9 cellular contexts compared by ENCODE assay signal in genomic region chr2:191150451-191151314, GRCh38. TPM values are rescaled to one million over a fixed set of nuclear protein-coding genes. Genes with fewer than 3 reads are reported as not detected.
DNase-seq lines count a peak whose midpoint lies in the region; ATAC-seq and TF ChIP-seq lines count a peak whose summit lies in the region.
"Had no signal": no experiment of that assay in that cellular context is flagged by ENCODE, and none has a peak within 500 bp of the region (broad histone marks: within the 10 kb centered on the region; RNA-seq: fewer than 3 reads in every experiment).

A gene with protein sequence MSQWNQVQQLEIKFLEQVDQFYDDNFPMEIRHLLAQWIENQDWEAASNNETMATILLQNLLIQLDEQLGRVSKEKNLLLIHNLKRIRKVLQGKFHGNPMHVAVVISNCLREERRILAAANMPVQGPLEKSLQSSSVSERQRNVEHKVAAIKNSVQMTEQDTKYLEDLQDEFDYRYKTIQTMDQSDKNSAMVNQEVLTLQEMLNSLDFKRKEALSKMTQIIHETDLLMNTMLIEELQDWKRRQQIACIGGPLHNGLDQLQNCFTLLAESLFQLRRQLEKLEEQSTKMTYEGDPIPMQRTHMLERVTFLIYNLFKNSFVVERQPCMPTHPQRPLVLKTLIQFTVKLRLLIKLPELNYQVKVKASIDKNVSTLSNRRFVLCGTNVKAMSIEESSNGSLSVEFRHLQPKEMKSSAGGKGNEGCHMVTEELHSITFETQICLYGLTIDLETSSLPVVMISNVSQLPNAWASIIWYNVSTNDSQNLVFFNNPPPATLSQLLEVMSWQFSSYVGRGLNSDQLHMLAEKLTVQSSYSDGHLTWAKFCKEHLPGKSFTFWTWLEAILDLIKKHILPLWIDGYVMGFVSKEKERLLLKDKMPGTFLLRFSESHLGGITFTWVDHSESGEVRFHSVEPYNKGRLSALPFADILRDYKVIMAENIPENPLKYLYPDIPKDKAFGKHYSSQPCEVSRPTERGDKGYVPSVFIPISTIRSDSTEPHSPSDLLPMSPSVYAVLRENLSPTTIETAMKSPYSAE (minus strand): TSS chr2:191150994. CDS start chr2:191148203, 2,791 bp downstream.

- no peaks in the 10 kb centered on the region for H3K79me2 ChIP-seq in mammary epithelial cell (ENCODE audit: insufficient read depth, low read length)

- H3K9ac ChIP-seq in mammary epithelial cell (ENCODE audit: insufficient read depth, low read length) = peak within 1 kb of the TSS; percentile 25

- H3K36me3 Mint-ChIP-seq in CD4-positive, alpha-beta memory T cell = peaks cover 22 to 32% of the 10 kb centered on the region in 2 donors

- in situ Hi-C loops in mammary epithelial cell (cut with MboI; ENCODE audit: low sequenced_read_pairs in 2 of 2) = loop anchor here (5.0 to 25.0 kb wide), 2 partner anchors 98 to 362 kb away; no protein-coding TSS in a partner anchor

- CTCF ChIA-PET in CD4-positive, alpha-beta memory T cell (lab: Charles Lee; ENCODE audit: partially characterized antibody) = interaction anchor here (0.7 to 11.1 kb wide), 16 partner anchors 9 to 300 kb away, joined by 3 to 135 read pairs (median 4); no protein-coding TSS in a partner anchor
- CTCF ChIA-PET in mammary epithelial cell (lab: Charles Lee; ENCODE audit: low non-redundant PET) = interaction anchor here (0.8 kb wide), 1 partner anchor 297 kb away, joined by 4 read pairs; no protein-coding TSS in a partner anchor

- H3K4me2 ChIP-seq in mammary epithelial cell (ENCODE audit: insufficient read depth, low read depth, low read length) = peak within 1 kb of the TSS; percentile 98

- H4K20me1 ChIP-seq in mammary epithelial cell (ENCODE audit: insufficient read depth, low read length) = no peaks in the 10 kb centered on the region

- peak; percentile 68 for ATAC-seq in GM19467 (IDR thresholded peaks at IDR 0.05; ENCODE audit: unreplicated experiment)
- peak; percentile 90 for ATAC-seq in left lung

- peak; percentile 87 to 95 (median 89) for DNase-seq in CD4-positive, alpha-beta memory T cell
- peak; percentile 69 for DNase-seq in HK-2 (ENCODE audit: unreplicated experiment)
- peak; percentile 64 for DNase-seq in mammary epithelial cell
- peak; percentile 77 to 89 for DNase-seq in left lung
- DNase-seq in stimulated activated CD4-positive, alpha-beta T cell treated with anti-CD3 and anti-CD28 coated beads, Interleukin-4, amount 100 ng/mL, for 48 hours (ENCODE audit: low read depth in 2 of 2) = peak; percentile 61 to 86
- no peak for DNase-seq in OCI-M2 (lab: John Stamatoyannopoulos, UW; ENCODE audit: unreplicated experiment)

- no peaks in the 10 kb centered on the region for H3K27me3 Mint-ChIP-seq in CD4-positive, alpha-beta memory T cell

- peaks cover 31 to 74% (median 48%) of the 10 kb centered on the region in 4 donors for H3K4me1 Mint-ChIP-seq in CD4-positive, alpha-beta memory T cell

- intact Hi-C loops in CD4-positive, alpha-beta memory T cell (cut with micrococcal nuclease) = loop anchor here (1.0 kb wide), 4 partner anchors 36 to 528 kb away; partner anchors contain the start of gene NABP1
- intact Hi-C loops in mammary epithelial cell (cut with micrococcal nuclease) = no loop called here
- intact Hi-C loops in left lung (cut with DNase I) = loop anchor here in 1 of 2 donors (10.0 kb wide), 1 partner anchor 96 kb away; no protein-coding TSS in a partner anchor

- peaks cover 16% of the 10 kb centered on the region for H3K36me3 ChIP-seq in CD4-positive, alpha-beta memory T cell (ENCODE audit: insufficient read depth, low read length)
- no peaks in the 10 kb centered on the region for H3K36me3 ChIP-seq in mammary epithelial cell (ENCODE audit: insufficient read depth, low read length)
- no peaks in the 10 kb centered on the region for H3K36me3 ChIP-seq in left lung

- peak within 1 kb of the TSS; percentile 97 for H2AFZ ChIP-seq in mammary epithelial cell (ENCODE audit: low read depth, low read length)

- peak within 1 kb of the TSS; percentile 93 to 100 (median 98) for H3K27ac Mint-ChIP-seq in CD4-positive, alpha-beta memory T cell

- dilution Hi-C loops in mammary epithelial cell (cut with HindIII; ENCODE audit: low sequenced_read_pairs) = no loop called here

- H3K27ac ChIP-seq in CD4-positive, alpha-beta memory T cell (ENCODE audit: low read depth, low read length) = peak within 1 kb of the TSS; percentile 99
- no peak within 1 kb of the TSS for H3K27ac ChIP-seq in mammary epithelial cell (ENCODE audit: insufficient read depth, low read depth, low read length)
- H3K27ac ChIP-seq in left lung = peak within 1 kb of the TSS; percentile 46 to 77

- peak within 1 kb of the TSS; percentile 81 to 98 (median 96) for H3K4me3 Mint-ChIP-seq in CD4-positive, alpha-beta memory T cell

- 2% methylated on average over 35 of the region's 39 CpGs for WGBS in mammary epithelial cell (ENCODE audit: low coverage, missing lambda C conversion rate)

- peak within 1 kb of the TSS; percentile 89 to 92 for H3K4me3 ChIP-seq in CD4-positive, alpha-beta memory T cell (ENCODE audit: low read length in 2 of 2)
- H3K4me3 ChIP-seq in WI38 (ENCODE audit: low read depth, low read length) (peak within 1 kb of the TSS; percentile 47), mammary epithelial cell (replicated peaks in 1 of 3; ENCODE audit: insufficient read depth in 1 of 3, low read depth in 2 of 3, low read length in 3 of 3) (peak within 1 kb of the TSS; percentile 47 to 59 (median 52)), left lung (peak within 1 kb of the TSS; percentile 38 to 56)

- H3K9me3 Mint-ChIP-seq in CD4-positive, alpha-beta memory T cell = no peaks in the 10 kb centered on the region

- H3K4me1 ChIP-seq in CD4-positive, alpha-beta memory T cell (ENCODE audit: insufficient read depth, low read length) = peaks cover 43% of the 10 kb centered on the region
- H3K4me1 ChIP-seq in mammary epithelial cell (ENCODE audit: insufficient read depth, low read length) (peaks cover 21% of the 10 kb centered on the region), left lung (peaks cover 0 to 15% of the 10 kb centered on the region in 2 donors)

- no peak for TF ChIP-seq CTCF in WI38 (IDR thresholded peaks at IDR 0.05; ENCODE audit: low read depth, low read length)
- TF ChIP-seq CTCF in mammary epithelial cell (conservative IDR thresholded peaks at IDR 0.05 in 1 of 2, IDR thresholded peaks at IDR 0.05 in 1 of 2; ENCODE audit: extremely low read depth in 1 of 2, insufficient read depth in 1 of 2, low read depth in 1 of 2, low read length in 2 of 2) = no peak
- TF ChIP-seq CTCF in left lung (IDR thresholded peaks at IDR 0.05) = no peak

- no peaks in the 10 kb centered on the region for H3K27me3 ChIP-seq in CD4-positive, alpha-beta memory T cell (ENCODE audit: insufficient read depth, low read length)
- H3K27me3 ChIP-seq in mammary epithelial cell (ENCODE audit: insufficient read depth, low read length) (no peaks in the 10 kb centered on the region), left lung (no peaks in the 10 kb centered on the region)

- POLR2A ChIA-PET in CD4-positive, alpha-beta memory T cell (lab: Charles Lee; ENCODE audit: partially characterized antibody) = interaction anchor here (0.6 to 5.6 kb wide), 32 partner anchors 8 to 527 kb away, joined by 3 to 91 read pairs (median 6); partner anchors contain the start of genes GLS, NABP1 and STAT1

- no TSS peak for BruUV-seq in mammary epithelial cell (replicated peaks; lab: Mats Ljungman, UMichigan)

- H3K9me3 ChIP-seq in CD4-positive, alpha-beta memory T cell (ENCODE audit: control insufficient read depth in 1 of 2, low read length in 2 of 2) = no peaks in the 10 kb centered on the region
- H3K9me3 ChIP-seq in mammary epithelial cell (replicated peaks; ENCODE audit: insufficient read depth, low read length) (no peaks in the 10 kb centered on the region), left lung (no peaks in the 10 kb centered on the region)

RNA-seq across cellular contexts. Expression of the gene that starts here (rescaled TPM):
- total RNA-seq in CD4-positive, alpha-beta memory T cell = 100 to 1,000 TPM; 114 to 119 TPM
- polyA plus RNA-seq in CD4-positive, alpha-beta memory T cell = 10 to 100 TPM; 69.7 to 76.6 TPM
- total RNA-seq in mammary epithelial cell = 1 to 10 TPM; 2.5 to 4.5 TPM
- polyA plus RNA-seq in mammary epithelial cell = 1.6 TPM
- 38.2 TPM for polyA minus RNA-seq in mammary epithelial cell
- total RNA-seq in left lung = 1 to 10 TPM; 4.4 to 4.5 TPM
- total RNA-seq: SK-MEL-5 had no signal

Comparison
In these comparisons a context has a peak if more than half of its experiments do, and no peak if none do; other contexts are left out.
1. RNA of the gene that starts here (total RNA-seq): 114 to 119 TPM in CD4-positive, alpha-beta memory T cell; 4.4 to 4.5 TPM in left lung and 2.5 to 4.5 TPM in mammary epithelial cell; every median in the first group is over 10 times any median in the second.
2. RNA of the gene that starts here (polyA plus RNA-seq): 69.7 to 76.6 TPM in CD4-positive, alpha-beta memory T cell; 1.6 TPM in mammary epithelial cell (single experiment); every median in the first group is over 10 times any median in the second.
3. Peak in every context shown above with its lines, with median percentiles within 50 percentile points of each other: H3K4me3 ChIP-seq.